In genomic region chr11:114315749-114316368, GRCh38 we compare ENCODE assay signal across 9 cellular contexts. TPM values are rescaled to one million over a fixed set of nuclear protein-coding genes. Genes with fewer than 3 reads are reported as not detected.
DNase-seq lines count a peak whose midpoint lies in the region; ATAC-seq and TF ChIP-seq lines count a peak whose summit lies in the region.
"Had no signal": no experiment of that assay in that cellular context is flagged by ENCODE, and none has a peak within 500 bp of the region (broad histone marks: within the 10 kb centered on the region; RNA-seq: fewer than 3 reads in every experiment).

No MANE protein-coding gene starts in this region.

- H3K4me1 ChIP-seq in hepatocyte (ENCODE audit: insufficient read depth) (peaks cover 4% of the 10 kb centered on the region), thoracic aorta (ENCODE audit: control insufficient read depth in 1 of 2, low read depth in 2 of 2) (peaks cover 74 to 96% of the 10 kb centered on the region in 2 donors)

- no peaks in the 10 kb centered on the region for H3K36me3 Mint-ChIP-seq in activated CD8-positive, alpha-beta memory T cell treated with anti-CD3 and anti-CD28 coated beads, Interleukin-2, amount 10 ng/mL, durations not matched to agents 7 days and 5 days
- no peaks in the 10 kb centered on the region for H3K36me3 Mint-ChIP-seq in activated CD8-positive, alpha-beta T cell treated with anti-CD3 and anti-CD28 coated beads, Interleukin-2, amount 10 ng/mL, durations not matched to agents 7 days and 5 days (ENCODE audit: low read depth)
- H3K36me3 Mint-ChIP-seq in stimulated activated memory B cell treated with anti-CD40 and anti-IgM and Interleukin-4, amounts not matched to agents 10 μg/mL and 1 μg/mL and 100 μg/mL, for 72 hours, result no peaks in the 10 kb centered on the region

- WGBS in hepatocyte (ENCODE audit: low lambda C conversion rate, missing lambda C conversion rate), result 25% methylated on average over 13 of the region's 13 CpGs

- H3K27ac Mint-ChIP-seq in activated CD8-positive, alpha-beta memory T cell treated with anti-CD3 and anti-CD28 coated beads, Interleukin-2, amount 10 ng/mL, durations not matched to agents 7 days and 5 days, result no peak overlapping the region
- peak overlapping the region; percentile 62 for H3K27ac Mint-ChIP-seq in activated CD8-positive, alpha-beta T cell treated with anti-CD3 and anti-CD28 coated beads, Interleukin-2, amount 10 ng/mL, durations not matched to agents 7 days and 5 days
- no peak overlapping the region for H3K27ac Mint-ChIP-seq in stimulated activated memory B cell treated with anti-CD40 and anti-IgM and Interleukin-4, amounts not matched to agents 10 μg/mL and 1 μg/mL and 100 μg/mL, for 72 hours

- peaks cover 10% of the 10 kb centered on the region for H3K4me1 Mint-ChIP-seq in activated CD8-positive, alpha-beta memory T cell treated with anti-CD3 and anti-CD28 coated beads, Interleukin-2, amount 10 ng/mL, durations not matched to agents 7 days and 5 days
- peaks cover 23% of the 10 kb centered on the region for H3K4me1 Mint-ChIP-seq in activated CD8-positive, alpha-beta T cell treated with anti-CD3 and anti-CD28 coated beads, Interleukin-2, amount 10 ng/mL, durations not matched to agents 7 days and 5 days (ENCODE audit: low read depth)
- H3K4me1 Mint-ChIP-seq in stimulated activated memory B cell treated with anti-CD40 and anti-IgM and Interleukin-4, amounts not matched to agents 10 μg/mL and 1 μg/mL and 100 μg/mL, for 72 hours, result peaks cover 9% of the 10 kb centered on the region

- H3K4me2 ChIP-seq in hepatocyte, result no peak overlapping the region

- H3K4me3 Mint-ChIP-seq in activated CD8-positive, alpha-beta memory T cell treated with anti-CD3 and anti-CD28 coated beads, Interleukin-2, amount 10 ng/mL, durations not matched to agents 7 days and 5 days, result peak overlapping the region; percentile 13
- peak overlapping the region; percentile 32 for H3K4me3 Mint-ChIP-seq in activated CD8-positive, alpha-beta T cell treated with anti-CD3 and anti-CD28 coated beads, Interleukin-2, amount 10 ng/mL, durations not matched to agents 7 days and 5 days
- H3K4me3 Mint-ChIP-seq in stimulated activated memory B cell treated with anti-CD40 and anti-IgM and Interleukin-4, amounts not matched to agents 10 μg/mL and 1 μg/mL and 100 μg/mL, for 72 hours, result no peak overlapping the region

- no peaks in the 10 kb centered on the region for H3K9me3 ChIP-seq in hepatocyte (ENCODE audit: low read depth)
- no peaks in the 10 kb centered on the region for H3K9me3 ChIP-seq in thoracic aorta

- peaks cover 5% of the 10 kb centered on the region for H3K27me3 ChIP-seq in hepatocyte
- H3K27me3 ChIP-seq in thoracic aorta (replicated peaks; ENCODE audit: insufficient read depth), result no peaks in the 10 kb centered on the region

- peaks cover 33% of the 10 kb centered on the region for H3K27me3 Mint-ChIP-seq in activated CD8-positive, alpha-beta memory T cell treated with anti-CD3 and anti-CD28 coated beads, Interleukin-2, amount 10 ng/mL, durations not matched to agents 7 days and 5 days
- H3K27me3 Mint-ChIP-seq in activated CD8-positive, alpha-beta T cell treated with anti-CD3 and anti-CD28 coated beads, Interleukin-2, amount 10 ng/mL, durations not matched to agents 7 days and 5 days (ENCODE audit: low read depth), result no peaks in the 10 kb centered on the region
- peaks cover 58% of the 10 kb centered on the region for H3K27me3 Mint-ChIP-seq in stimulated activated memory B cell treated with anti-CD40 and anti-IgM and Interleukin-4, amounts not matched to agents 10 μg/mL and 1 μg/mL and 100 μg/mL, for 72 hours

- TF ChIP-seq CTCF in hepatocyte (IDR thresholded peaks at IDR 0.05; ENCODE audit: poor library complexity), result no peak
- no peak for TF ChIP-seq CTCF in thoracic aorta (IDR thresholded peaks at IDR 0.05)

- H3K9me3 Mint-ChIP-seq in activated CD8-positive, alpha-beta memory T cell treated with anti-CD3 and anti-CD28 coated beads, Interleukin-2, amount 10 ng/mL, durations not matched to agents 7 days and 5 days (ENCODE audit: low read depth), result no peaks in the 10 kb centered on the region
- H3K9me3 Mint-ChIP-seq in activated CD8-positive, alpha-beta T cell treated with anti-CD3 and anti-CD28 coated beads, Interleukin-2, amount 10 ng/mL, durations not matched to agents 7 days and 5 days (ENCODE audit: insufficient read depth), result no peaks in the 10 kb centered on the region
- no peaks in the 10 kb centered on the region for H3K9me3 Mint-ChIP-seq in stimulated activated memory B cell treated with anti-CD40 and anti-IgM and Interleukin-4, amounts not matched to agents 10 μg/mL and 1 μg/mL and 100 μg/mL, for 72 hours

- no peaks in the 10 kb centered on the region for H3K9me2 ChIP-seq in hepatocyte (replicated peaks; ENCODE audit: insufficient read depth)

- CTCF ChIA-PET in activated CD8-positive, alpha-beta memory T cell treated with anti-CD3 and anti-CD28 coated beads, Interleukin-2, amount 10 ng/mL, durations not matched to agents 7 days and 5 days (lab: Charles Lee), result no interaction called here
- CTCF ChIA-PET in activated CD8-positive, alpha-beta T cell treated with anti-CD3 and anti-CD28 coated beads, Interleukin-2, amount 10 ng/mL, durations not matched to agents 7 days and 5 days (lab: Charles Lee), result interaction anchor here (1.4 kb wide), 1 partner anchor 25 kb away, joined by 4 read pairs; no protein-coding TSS in a partner anchor

- H3K79me2 ChIP-seq in hepatocyte, result no peaks in the 10 kb centered on the region

- peak; percentile 30 for ATAC-seq in activated CD8-positive, alpha-beta memory T cell treated with anti-CD3 and anti-CD28 coated beads, Interleukin-2, amount 10 ng/mL, durations not matched to agents 7 days and 5 days
- peak; percentile 51 for ATAC-seq in activated CD8-positive, alpha-beta T cell treated with anti-CD3 and anti-CD28 coated beads, Interleukin-2, amount 10 ng/mL, durations not matched to agents 7 days and 5 days
- peak; percentile 39 for ATAC-seq in thoracic aorta (ENCODE audit: insufficient number of reproducible peaks, low FRiP score, low read depth)
- no peak for ATAC-seq in HG03108 (IDR thresholded peaks at IDR 0.05; ENCODE audit: unreplicated experiment)
- ATAC-seq in GM18873 (IDR thresholded peaks at IDR 0.05; ENCODE audit: low FRiP score, unreplicated experiment), result no peak
- ATAC-seq in stimulated activated memory B cell treated with anti-CD40 and anti-IgM and Interleukin-4, amounts not matched to agents 10 μg/mL and 1 μg/mL and 100 μg/mL, for 72 hours, result no peak

- no peak overlapping the region for H3K27ac ChIP-seq in hepatocyte
- peak overlapping the region; percentile 37 to 64 for H3K27ac ChIP-seq in thoracic aorta

- POLR2A ChIA-PET in activated CD8-positive, alpha-beta T cell treated with anti-CD3 and anti-CD28 coated beads, Interleukin-2, amount 10 ng/mL, durations not matched to agents 7 days and 5 days (lab: Charles Lee), result no interaction called here

- H2AFZ ChIP-seq in hepatocyte, result no peak overlapping the region

- no peaks in the 10 kb centered on the region for H4K20me1 ChIP-seq in hepatocyte (ENCODE audit: insufficient read depth, poor library complexity, severe bottlenecking)

- H3K36me3 ChIP-seq in hepatocyte (replicated peaks; ENCODE audit: insufficient read depth, low read depth), result no peaks in the 10 kb centered on the region
- peaks cover 33% of the 10 kb centered on the region for H3K36me3 ChIP-seq in thoracic aorta

- no peak for DNase-seq in activated CD8-positive, alpha-beta memory T cell treated with anti-CD3 and anti-CD28 coated beads, Interleukin-2, amount 10 ng/mL, durations not matched to agents 7 days and 5 days
- no peak for DNase-seq in activated CD8-positive, alpha-beta memory T cell treated with anti-CD3 and anti-CD28 coated beads, Interleukin-2, amount 50 U/mL, for 4 hours
- DNase-seq in activated CD8-positive, alpha-beta T cell treated with anti-CD3 and anti-CD28 coated beads, Interleukin-2, amount 10 ng/mL, durations not matched to agents 7 days and 5 days, result no peak
- DNase-seq in hepatocyte (ENCODE audit: low spot score), result peak; percentile 68
- no peak for DNase-seq in thoracic aorta (ENCODE audit: low spot score)
- DNase-seq: NCI-H1048 had no signal

- H3K4me3 ChIP-seq in hepatocyte (no peak overlapping the region), thoracic aorta (no peak overlapping the region)

RNA-seq across cellular contexts. Expression of gene NNMT, which starts 19.7 kb away (rescaled TPM):
- total RNA-seq in activated CD8-positive, alpha-beta memory T cell treated with anti-CD3 and anti-CD28 coated beads, Interleukin-2, amount 10 ng/mL, durations not matched to agents 7 days and 5 days, result not detected
- not detected for total RNA-seq in activated CD8-positive, alpha-beta T cell treated with anti-CD3 and anti-CD28 coated beads, Interleukin-2, amount 10 ng/mL, durations not matched to agents 7 days and 5 days
- 115 and 150 TPM in 2 replicates for total RNA-seq in hepatocyte
- 366 and 385 TPM in 2 replicates for polyA plus RNA-seq in hepatocyte
- 1,000 to 10,000 TPM in 1 of 2 donors, 100 to 1,000 TPM in 1; 583 to 1,213 TPM for total RNA-seq in thoracic aorta

Comparison
In these comparisons a context has a peak if more than half of its experiments do, and no peak if none do; other contexts are left out.
1. ATAC-seq: peak in activated CD8-positive, alpha-beta memory T cell treated with anti-CD3 and anti-CD28 coated beads, Interleukin-2, amount 10 ng/mL, durations not matched to agents 7 days and 5 days (single experiment), activated CD8-positive, alpha-beta T cell treated with anti-CD3 and anti-CD28 coated beads, Interleukin-2, amount 10 ng/mL, durations not matched to agents 7 days and 5 days (single experiment) and thoracic aorta (single experiment); none in HG03108 (single experiment), GM18873 (single experiment) and stimulated activated memory B cell treated with anti-CD40 and anti-IgM and Interleukin-4, amounts not matched to agents 10 μg/mL and 1 μg/mL and 100 μg/mL, for 72 hours (single experiment).
2. RNA of gene NNMT, which starts 19.7 kb away (total RNA-seq): 583 to 1,213 TPM in thoracic aorta and 115 to 150 TPM in hepatocyte; not detected in activated CD8-positive, alpha-beta memory T cell treated with anti-CD3 and anti-CD28 coated beads, Interleukin-2, amount 10 ng/mL, durations not matched to agents 7 days and 5 days and not detected in activated CD8-positive, alpha-beta T cell treated with anti-CD3 and anti-CD28 coated beads, Interleukin-2, amount 10 ng/mL, durations not matched to agents 7 days and 5 days; every median in the first group is over 10 times any median in the second.